9 cellular contexts compared by ENCODE assay signal in genomic region chr20:62304331-62305148, GRCh38. TPM values are rescaled to one million over a fixed set of nuclear protein-coding genes. Genes with fewer than 3 reads are reported as not detected.
A peak's percentile ranks its signal among the peaks of the same experiment; 100 is the strongest.
DNase-seq lines count a peak whose midpoint lies in the region; ATAC-seq, FAIRE-seq and TF ChIP-seq lines count a peak whose summit lies in the region.
"Had no signal": no experiment of that assay in that cellular context is flagged by ENCODE, and none has a peak within 500 bp of the region (broad histone marks: within the 10 kb centered on the region; RNA-seq: fewer than 3 reads in every experiment).

No MANE protein-coding gene starts in this region.

- no peak for ATAC-seq in HG03342 (IDR thresholded peaks at IDR 0.05; ENCODE audit: unreplicated experiment)

- peak overlapping the region; percentile 95 for H3K27ac ChIP-seq in 22Rv1
- H3K27ac ChIP-seq in breast epithelium: peak overlapping the region in 1 of 2 donors; percentile 2

- H3K9me3 Mint-ChIP-seq in mesothelial cell of epicardium: no peaks in the 10 kb centered on the region

- no peaks in the 10 kb centered on the region for H3K27me3 ChIP-seq in breast epithelium

- H3K4me1 Mint-ChIP-seq in mesothelial cell of epicardium: peaks cover 15% of the 10 kb centered on the region

- no peak for TF ChIP-seq POLR2A in breast epithelium (IDR thresholded peaks at IDR 0.05)

- peak overlapping the region; percentile 95 for H3K27ac Mint-ChIP-seq in mesothelial cell of epicardium

- peaks cover 6 to 14% of the 10 kb centered on the region in 2 donors for H3K4me1 ChIP-seq in breast epithelium

- TF ChIP-seq CTCF in 22Rv1 (IDR thresholded peaks at IDR 0.05): no peak
- no peak for TF ChIP-seq CTCF in breast epithelium (IDR thresholded peaks at IDR 0.05)
- TF ChIP-seq CTCF in mesothelial cell of epicardium (IDR thresholded peaks at IDR 0.05; ENCODE audit: unreplicated experiment): no peak

- H3K4me3 Mint-ChIP-seq in mesothelial cell of epicardium: peak overlapping the region; percentile 87

- H3K36me3 ChIP-seq in breast epithelium: no peaks in the 10 kb centered on the region

- H3K4me3 ChIP-seq in breast epithelium: peak overlapping the region; percentile 80 to 98 (median 86)

- H3K27me3 Mint-ChIP-seq in mesothelial cell of epicardium (ENCODE audit: low read depth): no peaks in the 10 kb centered on the region

- peak; percentile 65 for FAIRE-seq in HTR-8/SVneo (lab: Jason Lieb, UNC)
- no peak for FAIRE-seq in urothelium cell line (lab: Jason Lieb, UNC)

- no peaks in the 10 kb centered on the region for H3K9me3 ChIP-seq in breast epithelium

- DNase-seq in HTR-8/SVneo (ENCODE audit: insufficient read length, low spot score): no peak
- no peak for DNase-seq in breast epithelium (ENCODE audit: low spot score in 2 of 2)
- no peak for DNase-seq in mesothelial cell of epicardium (ENCODE audit: low spot score in 2 of 2, unreplicated experiment in 2 of 2)
- no peak for DNase-seq in SHP77 (lab: John Stamatoyannopoulos, UW)
- no peak for DNase-seq in urothelium cell line (ENCODE audit: low spot score)
- DNase-seq in A172 (ENCODE audit: low spot score): no peak
- DNase-seq: NCI-H146 had no signal

- intact Hi-C loops in breast epithelium (cut with DNase I; ENCODE audit: low total_unique reads): loop anchor here (5.0 kb wide), 1 partner anchor 83 kb away; the partner anchor contains the start of gene RPS21

- peaks cover 3% of the 10 kb centered on the region for H3K36me3 Mint-ChIP-seq in mesothelial cell of epicardium

RNA-seq across cellular contexts. Expression of gene ADRM1, which starts 1.7 kb away (rescaled TPM):
- total RNA-seq in breast epithelium (100 to 1,000 TPM in 2 of 3 donors, 10 to 100 TPM in 1; 80.2 to 131 (median 105) TPM), mesothelial cell of epicardium (58.8 to 60.8 TPM (median 59.0 TPM) in 3 replicates)
- total RNA-seq in A172 (2014; rRNA removed; shearing (Covaris generic)): 329 and 402 TPM in 2 replicates
